In the genomic region with DNA sequence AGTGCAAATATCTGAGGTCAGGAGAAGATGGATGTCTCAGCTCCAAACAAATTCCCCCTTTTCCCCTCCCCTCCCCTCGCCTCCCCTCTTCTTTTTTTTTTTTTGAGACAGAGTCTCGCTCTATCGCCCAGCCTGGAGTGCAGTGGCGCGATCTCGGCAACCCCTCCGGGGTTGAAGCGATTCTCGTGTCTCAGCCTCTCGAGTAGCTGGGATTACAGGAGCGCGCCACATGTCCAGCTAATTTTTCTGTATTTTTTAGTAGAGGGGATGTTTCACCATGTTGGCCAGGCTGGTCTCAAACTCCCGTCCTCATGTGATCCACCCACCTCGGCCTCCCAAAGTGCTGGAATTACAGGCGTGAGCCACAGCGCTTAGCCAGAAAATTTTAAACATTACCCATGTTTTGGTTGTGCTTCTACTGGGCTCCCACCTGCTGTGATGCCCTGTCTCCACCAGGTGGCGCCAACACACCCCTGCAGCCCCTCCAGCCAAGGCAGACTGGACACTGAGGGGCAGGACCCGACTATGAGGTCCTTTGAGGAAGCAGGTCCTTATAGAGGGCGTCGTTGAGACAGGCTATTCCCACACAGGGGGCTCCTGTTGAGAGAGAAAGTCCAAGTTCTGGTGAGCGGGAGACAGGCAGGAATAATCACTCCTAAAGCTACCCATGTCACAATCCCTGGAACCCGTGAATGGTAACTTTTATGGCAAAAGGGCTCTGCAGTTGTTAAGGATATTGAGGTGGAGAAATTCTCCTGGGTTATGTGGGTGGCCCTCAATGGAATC, we compare ENCODE assay signal across 9 cellular contexts. TPM values are rescaled to one million over a fixed set of nuclear protein-coding genes. Genes with fewer than 3 reads are reported as not detected.
DNase-seq lines count a peak whose midpoint lies in the region; ATAC-seq and TF ChIP-seq lines count a peak whose summit lies in the region.
"Had no signal": no experiment of that assay in that cellular context is flagged by ENCODE, and none has a peak within 500 bp of the region (broad histone marks: within the 10 kb centered on the region; RNA-seq: fewer than 3 reads in every experiment).

No MANE protein-coding gene starts in this region.

- no peak overlapping the region for H3K18ac ChIP-seq in IMR-90 (ENCODE audit: low read depth, low read length)

- H3K14ac ChIP-seq in IMR-90 (replicated peaks; ENCODE audit: low read depth, low read length), result no peak overlapping the region

- peaks cover 25% of the 10 kb centered on the region for H3K27me3 Mint-ChIP-seq in osteocyte (ENCODE audit: unreplicated experiment)

- 0% methylated on average over 2 of the region's 22 CpGs; no CpG with 5 or more reads in 1 of the 2 experiments for WGBS in IMR-90 (ENCODE audit: extremely low coverage in 2 of 2, insufficient read length in 1 of 2), 2 experiments
- WGBS in gastroesophageal sphincter (ENCODE audit: low coverage in 1 of 2), 2 donors, result 0 to 5% methylated on average over 4 to 7 of the region's 22 CpGs

- no peak overlapping the region for H3K9ac ChIP-seq in IMR-90 (ENCODE audit: low read depth, low read length)

- DNase-seq in GM03348 (ENCODE audit: low spot score), result peak; percentile 93
- DNase-seq in IMR-90, result peak; percentile 61
- peak; percentile 60 to 69 for DNase-seq in SJSA1 (ENCODE audit: low read depth in 1 of 2, low spot score in 2 of 2)
- peak; percentile 28 for DNase-seq in activated gamma-delta T cell (lab: John Stamatoyannopoulos, UW)
- peak; percentile 92 for DNase-seq in osteocyte (ENCODE audit: extremely low spot score, unreplicated experiment)
- DNase-seq in thoracic aorta (ENCODE audit: low spot score), result peak; percentile 50

- H3K36me3 ChIP-seq in IMR-90 (ENCODE audit: control insufficient read depth, insufficient read depth, low read length), result no peaks in the 10 kb centered on the region
- no peaks in the 10 kb centered on the region for H3K36me3 ChIP-seq in SJSA1
- no peaks in the 10 kb centered on the region for H3K36me3 ChIP-seq in gastroesophageal sphincter
- H3K36me3 ChIP-seq in thoracic aorta, result no peaks in the 10 kb centered on the region

- H2BK20ac ChIP-seq in IMR-90 (ENCODE audit: low read depth, low read length), result no peak overlapping the region

- CTCF ChIA-PET in IMR-90 (lab: Yijun Ruan, JAX), result interaction anchor here (0.7 to 1.8 kb wide), 11 partner anchors 8 to 331 kb away, joined by 3 to 10 read pairs (median 4); partner anchors contain the start of gene DMAC2

- H4K91ac ChIP-seq in IMR-90 (ENCODE audit: insufficient read depth, low read depth, low read length), result no peak overlapping the region

- no peak overlapping the region for H2AK5ac ChIP-seq in IMR-90 (ENCODE audit: low read depth, low read length)

- no peaks in the 10 kb centered on the region for H3K36me3 Mint-ChIP-seq in osteocyte (ENCODE audit: unreplicated experiment)

- no peak overlapping the region for H4K5ac ChIP-seq in IMR-90 (ENCODE audit: low read depth, low read length)

- H3K9me3 Mint-ChIP-seq in osteocyte (ENCODE audit: unreplicated experiment), result no peaks in the 10 kb centered on the region

- H3K9me3 ChIP-seq in IMR-90 (ENCODE audit: control insufficient read depth, insufficient read depth, low read length) (no peaks in the 10 kb centered on the region), SJSA1 (replicated peaks) (no peaks in the 10 kb centered on the region), gastroesophageal sphincter (no peaks in the 10 kb centered on the region), thoracic aorta (no peaks in the 10 kb centered on the region)

- no peaks in the 10 kb centered on the region for H3K79me1 ChIP-seq in IMR-90 (ENCODE audit: low read depth in 1 of 2, low read length in 2 of 2)

- H3K9me1 ChIP-seq in IMR-90 (ENCODE audit: insufficient read depth, low read length), result no peaks in the 10 kb centered on the region

- H4K8ac ChIP-seq in IMR-90 (ENCODE audit: low read depth in 2 of 2, low read length in 2 of 2), result no peak overlapping the region

- dilution Hi-C loops in IMR-90 (cut with HindIII; ENCODE audit: low sequenced_read_pairs, unreplicated experiment), result no loop called here

- H2BK120ac ChIP-seq in IMR-90 (ENCODE audit: low read depth, low read length), result no peak overlapping the region

- in situ Hi-C loops in IMR-90 (cut with MboI; ENCODE audit: low sequenced_read_pairs), result no loop called here

- ATAC-seq in IMR-90 (ENCODE audit: low read depth) (peak; percentile 100), gastroesophageal sphincter (peak; percentile 89), thoracic aorta (ENCODE audit: insufficient number of reproducible peaks, low FRiP score, low read depth) (peak; percentile 79), GM21447 (IDR thresholded peaks at IDR 0.05; ENCODE audit: unreplicated experiment) (no peak)

- peak overlapping the region; percentile 84 for H3K4me2 ChIP-seq in IMR-90 (ENCODE audit: low read depth, low read length)

- no peak overlapping the region for H3K4ac ChIP-seq in IMR-90 (ENCODE audit: low read depth, low read length)

- POLR2A ChIA-PET in IMR-90 (lab: Charles Lee; ENCODE audit: unreplicated experiment), result interaction anchor here (0.6 to 1.0 kb wide), 2 partner anchors 10 to 124 kb away, joined by 4 to 8 read pairs; no protein-coding TSS in a partner anchor

- no peak overlapping the region for H3K56ac ChIP-seq in IMR-90 (ENCODE audit: extremely low read depth, insufficient read depth, low read length)

- no peak overlapping the region for H3K27ac ChIP-seq in IMR-90 (ENCODE audit: insufficient read depth, low read length)
- no peak overlapping the region for H3K27ac ChIP-seq in SJSA1
- H3K27ac ChIP-seq in gastroesophageal sphincter, result no peak overlapping the region
- no peak overlapping the region for H3K27ac ChIP-seq in thoracic aorta

- no peak overlapping the region for H2BK5ac ChIP-seq in IMR-90 (ENCODE audit: low read depth, low read length, poor library complexity, severe bottlenecking)

- peak; percentile 88 for TF ChIP-seq RAD21 in IMR-90 (IDR thresholded peaks at IDR 0.05; ENCODE audit: low read length)

- H3K4me3 ChIP-seq in IMR-90 (ENCODE audit: insufficient read depth, low read depth, low read length) (peak overlapping the region; percentile 31; the same call in 1 of the 2 replicates), SJSA1 (no peak overlapping the region), gastroesophageal sphincter (peak overlapping the region in 1 of 2 donors; percentile 27), thoracic aorta (peak overlapping the region; percentile 53)

- no peak for TF ChIP-seq EP300 in gastroesophageal sphincter (IDR thresholded peaks at IDR 0.05)

- no peak overlapping the region for H2BK15ac ChIP-seq in IMR-90 (ENCODE audit: low read depth, low read length)

- TF ChIP-seq POLR2A in IMR-90 (IDR thresholded peaks at IDR 0.05; ENCODE audit: low read depth, low read length) (no peak), gastroesophageal sphincter (IDR thresholded peaks at IDR 0.05) (no peak)

- intact Hi-C loops in IMR-90 (cut with micrococcal nuclease), result loop anchor here (1.0 kb wide), 3 partner anchors 88 to 121 kb away; no protein-coding TSS in a partner anchor

- peak overlapping the region; percentile 62 for H3K4me3 Mint-ChIP-seq in osteocyte (ENCODE audit: unreplicated experiment)

- H2AK9ac ChIP-seq in IMR-90 (replicated peaks; ENCODE audit: low read depth, low read length, poor library complexity), result no peak overlapping the region

- no peak overlapping the region for H3K27ac Mint-ChIP-seq in osteocyte (ENCODE audit: unreplicated experiment)

- TF ChIP-seq CTCF in IMR-90 (conservative IDR thresholded peaks at IDR 0.05; ENCODE audit: low read depth, low read length), result peak; percentile 95
- peak; percentile 85 to 96 (median 94) for TF ChIP-seq CTCF in gastroesophageal sphincter (IDR thresholded peaks at IDR 0.05)
- peak; percentile 98 for TF ChIP-seq CTCF in osteocyte (IDR thresholded peaks at IDR 0.05)
- TF ChIP-seq CTCF in thoracic aorta (IDR thresholded peaks at IDR 0.05), result peak; percentile 96

- no peak overlapping the region for H3K23ac ChIP-seq in IMR-90 (ENCODE audit: low read depth, low read length)

- no TSS peak for BruUV-seq in IMR-90 (replicated peaks; lab: Mats Ljungman, UMichigan)

- no peaks in the 10 kb centered on the region for H3K4me1 ChIP-seq in IMR-90 (ENCODE audit: control insufficient read depth, insufficient read depth, low read length)
- no peaks in the 10 kb centered on the region for H3K4me1 ChIP-seq in SJSA1 (replicated peaks)
- peaks cover 0 to 14% (median 4%) of the 10 kb centered on the region in 3 donors for H3K4me1 ChIP-seq in gastroesophageal sphincter
- H3K4me1 ChIP-seq in thoracic aorta (ENCODE audit: control insufficient read depth in 1 of 2, low read depth in 2 of 2), result peaks cover 0 to 11% of the 10 kb centered on the region in 2 donors

- peak overlapping the region; percentile 35 for H2AFZ ChIP-seq in IMR-90 (replicated peaks; ENCODE audit: low read length, poor library complexity)

- H3K4me1 Mint-ChIP-seq in osteocyte (ENCODE audit: unreplicated experiment), result no peaks in the 10 kb centered on the region

- no peaks in the 10 kb centered on the region for H4K20me1 ChIP-seq in IMR-90 (ENCODE audit: insufficient read depth, low read length)

- H3K27me3 ChIP-seq in IMR-90 (ENCODE audit: control insufficient read depth, insufficient read depth, low read length) (peaks cover 3% of the 10 kb centered on the region), SJSA1 (replicated peaks) (peaks cover 21% of the 10 kb centered on the region), gastroesophageal sphincter (peaks cover 42% of the 10 kb centered on the region), thoracic aorta (replicated peaks; ENCODE audit: insufficient read depth) (no peaks in the 10 kb centered on the region)

RNA-seq across cellular contexts. Expression of gene ERICH4, which starts 6.3 kb away (rescaled TPM):
- total RNA-seq in IMR-90 (2012; rRNA removed) (not detected in 2 replicates), gastroesophageal sphincter (not detected), osteocyte (not detected in 2 replicates), thoracic aorta (not detected)
- not detected in 2 replicates for polyA plus RNA-seq in IMR-90 (2012; rRNA removed)
- polyA plus RNA-seq in IMR-90 (2012; cell fraction: cytosol; rRNA removed), result not detected in 2 replicates
- not detected in 2 replicates for polyA plus RNA-seq in IMR-90 (2012; cell fraction: nucleus; rRNA removed; ENCODE audit: low replicate concordance)
- total RNA-seq in SJSA1 (2014; rRNA removed; shearing (Covaris generic)), result not detected in 2 replicates
- total RNA-seq: temporal lobe had no signal

RNA-seq across cellular contexts. Expression of gene DMAC2, which starts 9.6 kb away (rescaled TPM):
- total RNA-seq in IMR-90 (2012; rRNA removed) (50.8 and 52.5 TPM in 2 replicates), gastroesophageal sphincter (10 to 100 TPM; 37.6 to 67.0 (median 51.4) TPM), osteocyte (33.3 and 33.8 TPM in 2 replicates), thoracic aorta (10 to 100 TPM; 21.7 to 27.9 TPM)
- 72.2 and 78.5 TPM in 2 replicates for polyA plus RNA-seq in IMR-90 (2012; rRNA removed)
- polyA plus RNA-seq in IMR-90 (2012; cell fraction: cytosol; rRNA removed), result 78.9 and 84.8 TPM in 2 replicates
- 33.4 and 44.3 TPM in 2 replicates for polyA plus RNA-seq in IMR-90 (2012; cell fraction: nucleus; rRNA removed; ENCODE audit: low replicate concordance)
- 57.8 and 85.5 TPM in 2 replicates for total RNA-seq in SJSA1 (2014; rRNA removed; shearing (Covaris generic))

RNA-seq across cellular contexts. Expression of gene B3GNT8, which starts 22.1 kb away (rescaled TPM):
- under 0.01 and 0.36 TPM in 2 replicates for total RNA-seq in IMR-90 (2012; rRNA removed)
- polyA plus RNA-seq in IMR-90 (2012; rRNA removed), result 0.30 and 0.36 TPM in 2 replicates
- polyA plus RNA-seq in IMR-90 (2012; cell fraction: cytosol; rRNA removed), result 0.06 and 0.46 TPM in 2 replicates
- 0.18 and 0.34 TPM in 2 replicates for polyA plus RNA-seq in IMR-90 (2012; cell fraction: nucleus; rRNA removed; ENCODE audit: low replicate concordance)
- total RNA-seq in SJSA1 (2014; rRNA removed; shearing (Covaris generic)), result not detected in 2 replicates
- total RNA-seq in gastroesophageal sphincter, result 1 to 10 TPM; 1.9 to 6.1 (median 2.7) TPM
- 0.35 and 1.5 TPM in 2 replicates for total RNA-seq in osteocyte
- total RNA-seq in thoracic aorta, result 1 to 10 TPM; 4.0 to 4.2 TPM

RNA-seq across cellular contexts. Expression of gene BCKDHA, which starts 51.7 kb away (rescaled TPM):
- total RNA-seq in IMR-90 (2012; rRNA removed) (6.4 and 7.7 TPM in 2 replicates), gastroesophageal sphincter (10 to 100 TPM; 35.0 to 47.9 (median 38.3) TPM), osteocyte (12.5 and 19.8 TPM in 2 replicates), thoracic aorta (10 to 100 TPM; 18.5 to 35.9 TPM)
- 7.6 and 9.6 TPM in 2 replicates for polyA plus RNA-seq in IMR-90 (2012; rRNA removed)
- polyA plus RNA-seq in IMR-90 (2012; cell fraction: cytosol; rRNA removed), result 11.8 and 37.7 TPM in 2 replicates
- polyA plus RNA-seq in IMR-90 (2012; cell fraction: nucleus; rRNA removed; ENCODE audit: low replicate concordance), result 13.5 and 42.6 TPM in 2 replicates
- 14.1 and 25.5 TPM in 2 replicates for total RNA-seq in SJSA1 (2014; rRNA removed; shearing (Covaris generic))

RNA-seq across cellular contexts. Expression of gene EXOSC5, which starts 52.1 kb away (rescaled TPM):
- total RNA-seq in IMR-90 (2012; rRNA removed), result 11.4 and 19.0 TPM in 2 replicates
- polyA plus RNA-seq in IMR-90 (2012; rRNA removed), result 25.2 and 34.0 TPM in 2 replicates
- polyA plus RNA-seq in IMR-90 (2012; cell fraction: cytosol; rRNA removed), result 26.6 and 36.2 TPM in 2 replicates
- 7.0 and 16.4 TPM in 2 replicates for polyA plus RNA-seq in IMR-90 (2012; cell fraction: nucleus; rRNA removed; ENCODE audit: low replicate concordance)
- 24.4 and 33.6 TPM in 2 replicates for total RNA-seq in SJSA1 (2014; rRNA removed; shearing (Covaris generic))
- 10 to 100 TPM; 11.4 to 16.0 (median 14.2) TPM for total RNA-seq in gastroesophageal sphincter
- 10.6 and 11.6 TPM in 2 replicates for total RNA-seq in osteocyte
- total RNA-seq in thoracic aorta, result 10 to 100 TPM in 1 of 2 donors, 1 to 10 TPM in 1; 7.1 to 16.9 TPM

Comparison
In these comparisons a context has a peak if more than half of its experiments do, and no peak if none do; other contexts are left out.
1. DNase-seq: peak in every context shown above with its lines; median percentile 93 in GM03348; 92 in osteocyte; 64 in SJSA1; 61 in IMR-90; 50 in thoracic aorta; 28 in activated gamma-delta T cell.